ENCODE assay signal across 24 cellular contexts in the genomic region with DNA sequence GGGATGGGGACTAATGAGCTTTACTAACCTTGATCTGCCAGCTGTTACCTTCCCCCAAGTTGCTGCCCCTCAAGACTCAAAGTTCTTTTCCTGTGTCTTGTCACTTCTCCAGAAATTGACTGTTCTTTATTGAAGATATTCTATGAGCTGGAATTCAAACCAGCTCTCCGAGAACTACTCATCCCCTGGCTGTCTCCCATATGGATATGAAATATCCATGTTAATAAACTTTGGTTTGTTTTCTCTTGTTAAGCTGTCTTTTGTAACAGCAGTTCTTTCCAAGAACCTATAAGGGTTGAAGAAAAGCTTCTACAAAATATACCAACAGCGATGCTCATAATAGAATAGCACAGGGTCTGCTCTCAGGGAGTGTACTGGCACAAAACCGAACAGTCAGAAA.
"Had no signal": no experiment of that assay in that cellular context is flagged by ENCODE, and none has a peak within 500 bp of the region (broad histone marks: within the 10 kb centered on the region; RNA-seq: fewer than 3 reads in every experiment).

No MANE protein-coding gene starts in this region.

- H3K36me3 Mint-ChIP-seq: activated CD4-positive, alpha-beta memory T cell treated with anti-CD3 and anti-CD28 coated beads for 36 hours; activated naive CD4-positive, alpha-beta T cell treated with anti-CD3 and anti-CD28 coated beads, Interleukin-2, amount 10 ng/mL, durations not matched to agents 7 days and 5 days; activated naive CD8-positive, alpha-beta T cell treated with anti-CD3 and anti-CD28 coated beads for 36 hours had no signal

- H3K4me3 Mint-ChIP-seq: activated B cell treated with CpG ODN at 0.5 μM for 24 hours; activated CD4-positive, alpha-beta memory T cell treated with anti-CD3 and anti-CD28 coated beads for 36 hours; activated CD4-positive, alpha-beta T cell treated with anti-CD3 and anti-CD28 coated beads, Interleukin-2, amount 10 ng/mL, durations not matched to agents 7 days and 5 days; activated naive CD4-positive, alpha-beta T cell treated with anti-CD3 and anti-CD28 coated beads, Interleukin-2, amount 10 ng/mL, durations not matched to agents 7 days and 5 days; activated naive CD8-positive, alpha-beta T cell treated with anti-CD3 and anti-CD28 coated beads for 36 hours; T-helper 17 cell had no signal

- H3K4me1 Mint-ChIP-seq: activated CD4-positive, alpha-beta T cell treated with anti-CD3 and anti-CD28 coated beads, Interleukin-2, amount 10 ng/mL, durations not matched to agents 7 days and 5 days; activated naive CD4-positive, alpha-beta T cell treated with anti-CD3 and anti-CD28 coated beads, Interleukin-2, amount 10 ng/mL, durations not matched to agents 7 days and 5 days; activated naive CD8-positive, alpha-beta T cell treated with anti-CD3 and anti-CD28 coated beads for 36 hours had no signal

- ATAC-seq: PC-3, T-helper 17 cell had no signal

- DNase-seq: activated B cell treated with CpG ODN at 0.5 μM for 24 hours; activated CD4-positive, alpha-beta memory T cell treated with anti-CD3 and anti-CD28 coated beads for 36 hours; activated CD4-positive, alpha-beta T cell treated with anti-CD3 and anti-CD28 coated beads, Interleukin-2, amount 10 ng/mL, durations not matched to agents 7 days and 5 days; activated gamma-delta T cell treated with Interleukin-2 at 50 U/mL for 16 hours; activated naive CD4-positive, alpha-beta T cell treated with anti-CD3 and anti-CD28 coated beads, Interleukin-2, amount 10 ng/mL, durations not matched to agents 7 days and 5 days; activated naive CD8-positive, alpha-beta T cell treated with anti-CD3 and anti-CD28 coated beads for 36 hours; activated T-cell treated with anti-CD3 and anti-CD28 coated beads for 4 hours; activated T-cell treated with anti-CD3 and anti-CD28 coated beads, Interleukin-2, amount 50 U/mL, for 48 hours; anterior cingulate cortex; caudate nucleus; MM.1S; NCI-H1105; NCI-H1436; NCI-H1694 treated with DMSO at 0.1 percent for 48 hours; NCI-H2081; NCI-H446; NCI-H524; PC-3; SHP77 treated with DMSO at 0.1 percent for 48 hours; T-helper 17 cell; T-helper 9 cell had no signal

- FAIRE-seq: RCC 7860, TTC549 had no signal

- H3K9me3 Mint-ChIP-seq: activated B cell treated with CpG ODN at 0.5 μM for 24 hours; activated CD4-positive, alpha-beta memory T cell treated with anti-CD3 and anti-CD28 coated beads for 36 hours; activated CD4-positive, alpha-beta T cell treated with anti-CD3 and anti-CD28 coated beads, Interleukin-2, amount 10 ng/mL, durations not matched to agents 7 days and 5 days; activated naive CD4-positive, alpha-beta T cell treated with anti-CD3 and anti-CD28 coated beads, Interleukin-2, amount 10 ng/mL, durations not matched to agents 7 days and 5 days; activated naive CD8-positive, alpha-beta T cell treated with anti-CD3 and anti-CD28 coated beads for 36 hours; activated T-helper 2 cell treated with anti-CD3 and anti-CD28 coated beads, Interferon-gamma antibody, Interleukin-2, Interleukin-4, amounts not matched to agents 10 μg/mL and 5 μg/mL and 100 μg/mL, durations not matched to agents 14 hours and 24 hours and 36 hours had no signal

- H3K27ac Mint-ChIP-seq: activated B cell treated with CpG ODN at 0.5 μM for 24 hours; activated CD4-positive, alpha-beta memory T cell treated with anti-CD3 and anti-CD28 coated beads for 36 hours; activated CD4-positive, alpha-beta T cell treated with anti-CD3 and anti-CD28 coated beads, Interleukin-2, amount 10 ng/mL, durations not matched to agents 7 days and 5 days; activated naive CD4-positive, alpha-beta T cell treated with anti-CD3 and anti-CD28 coated beads, Interleukin-2, amount 10 ng/mL, durations not matched to agents 7 days and 5 days; activated naive CD8-positive, alpha-beta T cell treated with anti-CD3 and anti-CD28 coated beads for 36 hours; activated T-helper 2 cell treated with anti-CD3 and anti-CD28 coated beads, Interferon-gamma antibody, Interleukin-2, Interleukin-4, amounts not matched to agents 10 μg/mL and 5 μg/mL and 100 μg/mL, durations not matched to agents 14 hours and 24 hours and 36 hours; T-helper 17 cell had no signal
